27 cellular contexts compared by ENCODE assay signal in genomic region chr16:67299269-67299668, GRCh38. TPM values are rescaled to one million over a fixed set of nuclear protein-coding genes. Genes with fewer than 3 reads are reported as not detected.
"Had no signal": no experiment of that assay in that cellular context is flagged by ENCODE, and none has a peak within 500 bp of the region (broad histone marks: within the 10 kb centered on the region; RNA-seq: fewer than 3 reads in every experiment).

No MANE protein-coding gene starts in this region.

- H3K4me1 ChIP-seq: Peyer's patch had no signal

- H3K4me3 ChIP-seq: ascending aorta, cardiac muscle cell, MG63, Peyer's patch had no signal

- H3K27me3 ChIP-seq: ascending aorta, MG63, Peyer's patch had no signal

- H3K9me3 ChIP-seq: ascending aorta, MG63, Peyer's patch had no signal

- DNase-seq: activated CD4-positive, alpha-beta T cell treated with anti-CD3 and anti-CD28 coated beads for 36 hours; activated CD4-positive, alpha-beta T cell treated with anti-CD3 and anti-CD28 coated beads, Interleukin-2, amount 10 ng/mL, durations not matched to agents 7 days and 5 days; activated CD4-positive, alpha-beta T cell treated with anti-CD3 and anti-CD28 coated beads, Interleukin-2, amount 50 U/mL, for 48 hours; activated CD8-positive, alpha-beta T cell treated with anti-CD3 and anti-CD28 coated beads, Interleukin-2, amount 10 ng/mL, durations not matched to agents 7 days and 5 days; activated gamma-delta T cell; activated naive CD4-positive, alpha-beta T cell treated with Interleukin-2 at 50 U/mL for 16 hours; activated naive CD8-positive, alpha-beta T cell treated with anti-CD3 and anti-CD28 coated beads, Interleukin-2, amount 10 ng/mL, durations not matched to agents 7 days and 5 days; activated T-cell treated with anti-CD3 and anti-CD28 coated beads, Interleukin-2, amount 50 U/mL, for 24 hours; amygdala; Kasumi-1; MG63; NCI-H1048; NCI-H1105 treated with DMSO at 0.1 percent for 48 hours; NCI-H1436; NCI-H1694; NCI-H1930; NCI-H345; NCI-H524 treated with DMSO at 0.1 percent for 48 hours; PC-3; RPMI8226 had no signal

- ATAC-seq: activated CD4-positive, alpha-beta T cell treated with anti-CD3 and anti-CD28 coated beads for 36 hours; activated CD4-positive, CD25-positive, alpha-beta regulatory T cell treated with anti-CD3 and anti-CD28 coated beads, Interleukin-2, amount 50 U/mL, for 24 hours; activated CD8-positive, alpha-beta T cell treated with anti-CD3 and anti-CD28 coated beads, Interleukin-2, amount 10 ng/mL, durations not matched to agents 7 days and 5 days; PC-3; Right ventricle myocardium inferior; WTC11 had no signal

- H3K27ac ChIP-seq: ascending aorta, cardiac muscle cell, Peyer's patch had no signal

- H3K36me3 ChIP-seq: ascending aorta, cardiac muscle cell, MG63, Peyer's patch had no signal

RNA-seq across cellular contexts. Expression of gene KCTD19, which starts 27.3 kb away (rescaled TPM):
- total RNA-seq: activated CD4-positive, alpha-beta T cell treated with anti-CD3 and anti-CD28 coated beads, Interleukin-2, amount 10 ng/mL, durations not matched to agents 7 days and 5 days; ascending aorta; NCI-H460; PC-3; Peyer's patch; Right ventricle myocardium inferior had no signal
- polyA plus RNA-seq: cardiac muscle cell had no signal

RNA-seq across cellular contexts. Expression of gene LRRC36, which starts 27.3 kb away (rescaled TPM):
- total RNA-seq: activated CD4-positive, alpha-beta T cell treated with anti-CD3 and anti-CD28 coated beads, Interleukin-2, amount 10 ng/mL, durations not matched to agents 7 days and 5 days; activated CD8-positive, alpha-beta T cell treated with anti-CD3 and anti-CD28 coated beads, Interleukin-2, amount 10 ng/mL, durations not matched to agents 7 days and 5 days; ascending aorta; NCI-H460; PC-3; Right ventricle myocardium inferior had no signal
- polyA plus RNA-seq: cardiac muscle cell had no signal
